19 cellular contexts compared by ENCODE assay signal in genomic region chr22:39365406-39365782, GRCh38. TPM values are rescaled to one million over a fixed set of nuclear protein-coding genes. Genes with fewer than 3 reads are reported as not detected.
A peak's percentile ranks its signal among the peaks of the same experiment; 100 is the strongest.
DNase-seq lines count a peak whose midpoint lies in the region; ATAC-seq and TF ChIP-seq lines count a peak whose summit lies in the region.
"Had no signal": no experiment of that assay in that cellular context is flagged by ENCODE, and none has a peak within 500 bp of the region (broad histone marks: within the 10 kb centered on the region; RNA-seq: fewer than 3 reads in every experiment).

No MANE protein-coding gene starts in this region.

- no peak for TF ChIP-seq POLR2A in breast epithelium (IDR thresholded peaks at IDR 0.05)

- no peak overlapping the region for H3K4me2 ChIP-seq in mammary epithelial cell (ENCODE audit: insufficient read depth, low read depth, low read length)

- intact Hi-C loops in mammary epithelial cell (cut with micrococcal nuclease), result no loop called here
- intact Hi-C loops in breast epithelium (cut with DNase I; ENCODE audit: low total_unique reads), result no loop called here
- intact Hi-C loops in dorsolateral prefrontal cortex (cut with DNase I), result no loop called here

- H3K36me3 ChIP-seq in mammary epithelial cell (ENCODE audit: insufficient read depth, low read length) (no peaks in the 10 kb centered on the region), breast epithelium (no peaks in the 10 kb centered on the region), MG63 (no peaks in the 10 kb centered on the region), H7 (replicated peaks; ENCODE audit: control insufficient read depth, insufficient read depth, low read length) (no peaks in the 10 kb centered on the region)
- H3K36me3 ChIP-seq: HAP-1 had no signal

- BruUV-seq in mammary epithelial cell (replicated peaks; lab: Mats Ljungman, UMichigan), result no TSS peak

- in situ Hi-C loops in mammary epithelial cell (cut with MboI; ENCODE audit: low sequenced_read_pairs in 2 of 2), result no loop called here

- H3K27me3 Mint-ChIP-seq in naive B cell, result peaks cover 0 to 11% (median 8%) of the 10 kb centered on the region in 3 donors

- H3K4me3 ChIP-seq in mammary epithelial cell (replicated peaks in 1 of 3; ENCODE audit: insufficient read depth in 1 of 3, low read depth in 2 of 3, low read length in 3 of 3) (no peak overlapping the region), breast epithelium (no peak overlapping the region), dorsolateral prefrontal cortex (peak overlapping the region in 3 of 59 donors; percentile 5 to 9 (median 7)), MG63 (no peak overlapping the region), H7 (ENCODE audit: insufficient read depth, low read depth, low read length) (no peak overlapping the region)
- H3K4me3 ChIP-seq: HAP-1 had no signal

- no peaks in the 10 kb centered on the region for H3K9me3 Mint-ChIP-seq in naive B cell
- H3K9me3 Mint-ChIP-seq: CD14-positive monocyte had no signal

- no peak for DNase-seq in mammary epithelial cell
- DNase-seq in breast epithelium (ENCODE audit: low spot score in 2 of 2), result no peak
- DNase-seq in dorsolateral prefrontal cortex, result no peak
- no peak for DNase-seq in naive B cell
- no peak for DNase-seq in activated T-cell treated with anti-CD3 and anti-CD28 coated beads, Interleukin-2, amount 50 U/mL, for 48 hours
- DNase-seq in MG63, result no peak
- no peak for DNase-seq in H7
- DNase-seq: 8988T; COR-L47; NCI-H146; NCI-H2081 treated with DMSO at 0.1 percent for 48 hours; NCI-H2227 treated with DMSO at 0.1 percent for 48 hours; NCI-H524 treated with DMSO at 0.1 percent for 48 hours; NK-92 treated with Interleukin-12 subunit alpha and Interleukin-12 subunit beta, amount 100 ng/mL, for 24 hours had no signal

- no peaks in the 10 kb centered on the region for H3K9me3 ChIP-seq in mammary epithelial cell (replicated peaks; ENCODE audit: insufficient read depth, low read length)
- H3K9me3 ChIP-seq in breast epithelium, result no peaks in the 10 kb centered on the region
- H3K9me3 ChIP-seq in MG63, result no peaks in the 10 kb centered on the region
- H3K9me3 ChIP-seq: HAP-1 had no signal

- peak overlapping the region in 2 of 8 donors; percentile 8 to 70 for H3K4me3 Mint-ChIP-seq in naive B cell
- H3K4me3 Mint-ChIP-seq: CD14-positive monocyte had no signal

- H3K9ac ChIP-seq in mammary epithelial cell (ENCODE audit: insufficient read depth, low read length), result no peak overlapping the region

- H3K27me3 ChIP-seq in mammary epithelial cell (ENCODE audit: insufficient read depth, low read length) (no peaks in the 10 kb centered on the region), breast epithelium (no peaks in the 10 kb centered on the region), dorsolateral prefrontal cortex (no peaks in the 10 kb centered on the region), MG63 (no peaks in the 10 kb centered on the region), H7 (ENCODE audit: control insufficient read depth, insufficient read depth, low read length) (no peaks in the 10 kb centered on the region)

- dilution Hi-C loops in mammary epithelial cell (cut with HindIII; ENCODE audit: low sequenced_read_pairs), result no loop called here

- H3K4me1 ChIP-seq in mammary epithelial cell (ENCODE audit: insufficient read depth, low read length) (peaks cover 6% of the 10 kb centered on the region), breast epithelium (no peaks in the 10 kb centered on the region)
- H3K4me1 ChIP-seq: HAP-1 had no signal

- H3K27ac ChIP-seq in mammary epithelial cell (ENCODE audit: insufficient read depth, low read depth, low read length) (no peak overlapping the region), breast epithelium (peak overlapping the region in 1 of 2 donors; percentile 63), dorsolateral prefrontal cortex (peak overlapping the region in 57 of 59 donors; percentile 8 to 97 (median 86))
- H3K27ac ChIP-seq: RWPE1 had no signal

- no peaks in the 10 kb centered on the region for H4K20me1 ChIP-seq in mammary epithelial cell (ENCODE audit: insufficient read depth, low read length)

- CTCF ChIA-PET in mammary epithelial cell (lab: Charles Lee; ENCODE audit: low non-redundant PET), result no interaction called here

- ATAC-seq in naive B cell (ENCODE audit: low read depth in 2 of 2) (peak; percentile 73 to 85), HG03196 (IDR thresholded peaks at IDR 0.05; ENCODE audit: unreplicated experiment) (no peak)

- peaks cover 31 to 55% (median 37%) of the 10 kb centered on the region in 3 donors for H3K4me1 Mint-ChIP-seq in naive B cell

- H3K79me2 ChIP-seq in mammary epithelial cell (ENCODE audit: insufficient read depth, low read length), result no peaks in the 10 kb centered on the region

- 93% methylated on average over 3 of the region's 4 CpGs for WGBS in mammary epithelial cell (ENCODE audit: low coverage, missing lambda C conversion rate)

- H3K27ac Mint-ChIP-seq in naive B cell, result peak overlapping the region in 2 of 6 donors; percentile 48 to 65

- TF ChIP-seq CTCF in mammary epithelial cell (conservative IDR thresholded peaks at IDR 0.05 in 1 of 2, IDR thresholded peaks at IDR 0.05 in 1 of 2; ENCODE audit: extremely low read depth in 1 of 2, insufficient read depth in 1 of 2, low read depth in 1 of 2, low read length in 2 of 2), result no peak
- TF ChIP-seq CTCF in breast epithelium (IDR thresholded peaks at IDR 0.05), result no peak
- TF ChIP-seq CTCF in dorsolateral prefrontal cortex (IDR thresholded peaks at IDR 0.05 in 54 of 56, conservative IDR thresholded peaks at IDR 0.05 in 2 of 56; ENCODE audit: low read depth in 1 of 56, partially characterized antibody in 56 of 56), result no peak

- no peaks in the 10 kb centered on the region for H3K36me3 Mint-ChIP-seq in naive B cell

- H2AFZ ChIP-seq in mammary epithelial cell (ENCODE audit: low read depth, low read length), result peak overlapping the region; percentile 43

RNA-seq across cellular contexts. Expression of gene SYNGR1, which starts 15.6 kb away (rescaled TPM):
- total RNA-seq in mammary epithelial cell (1 to 10 TPM in 1 of 2 donors, under 1 TPM in 1; 0.89 to 1.5 TPM), breast epithelium (10 to 100 TPM in 2 of 3 donors, 1 to 10 TPM in 1; 6.9 to 22.3 (median 20.5) TPM), dorsolateral prefrontal cortex (100 to 1,000 TPM; 108 to 421 (median 288) TPM)
- polyA plus RNA-seq in mammary epithelial cell (0.23 TPM), naive B cell (ENCODE audit: low read depth in 6 of 6) (10 to 100 TPM in 1 of 6 donors, 1 to 10 TPM in 5; 2.6 to 11.9 (median 4.6) TPM)
- polyA minus RNA-seq in mammary epithelial cell, result not detected
- 32.3 and 58.3 TPM in 2 replicates for total RNA-seq in MG63 (2014; rRNA removed; shearing (Covaris generic); ENCODE audit: low replicate concordance)
- total RNA-seq in H7 (2014; rRNA removed; shearing (Covaris generic)), result 24.4 and 37.9 TPM in 2 replicates
- total RNA-seq: HT-29 had no signal

RNA-seq across cellular contexts. Expression of gene TAB1, which starts 34.2 kb away (rescaled TPM):
- total RNA-seq in mammary epithelial cell (10 to 100 TPM; 14.7 to 17.8 TPM), breast epithelium (10 to 100 TPM; 15.4 to 17.9 (median 16.0) TPM), dorsolateral prefrontal cortex (10 to 100 TPM; 25.2 to 75.7 (median 46.7) TPM)
- polyA plus RNA-seq in mammary epithelial cell (16.0 TPM), naive B cell (ENCODE audit: low read depth in 6 of 6) (1 to 10 TPM; 1.7 to 5.0 (median 3.2) TPM)
- polyA minus RNA-seq in mammary epithelial cell, result 7.5 TPM
- total RNA-seq in MG63 (2014; rRNA removed; shearing (Covaris generic); ENCODE audit: low replicate concordance), result 24.1 and 32.9 TPM in 2 replicates
- 27.1 and 33.4 TPM in 2 replicates for total RNA-seq in H7 (2014; rRNA removed; shearing (Covaris generic))

RNA-seq across cellular contexts. Expression of gene RPL3, which starts 46.0 kb away (rescaled TPM):
- 1,000 to 10,000 TPM; 1,970 to 2,165 TPM for total RNA-seq in mammary epithelial cell
- 3,548 TPM for polyA plus RNA-seq in mammary epithelial cell
- polyA minus RNA-seq in mammary epithelial cell, result 1,634 TPM
- 1,000 to 10,000 TPM; 1,827 to 3,262 (median 2,633) TPM for total RNA-seq in breast epithelium
- total RNA-seq in dorsolateral prefrontal cortex, result 100 to 1,000 TPM; 562 to 963 (median 699) TPM
- 1,000 to 10,000 TPM; 2,656 to 3,743 (median 2,840) TPM for polyA plus RNA-seq in naive B cell (ENCODE audit: low read depth in 6 of 6)
- 2,271 and 3,763 TPM in 2 replicates for total RNA-seq in MG63 (2014; rRNA removed; shearing (Covaris generic); ENCODE audit: low replicate concordance)
- total RNA-seq in H7 (2014; rRNA removed; shearing (Covaris generic)), result 3,029 and 3,176 TPM in 2 replicates
